Comparison of ENCODE assay signal across 8 cellular contexts in genomic region chr7:101245147-101245668, GRCh38. TPM values are rescaled to one million over a fixed set of nuclear protein-coding genes. Genes with fewer than 3 reads are reported as not detected.
DNase-seq lines count a peak whose midpoint lies in the region; ATAC-seq lines count a peak whose summit lies in the region.

No MANE protein-coding gene starts in this region.

- H3K36me3 Mint-ChIP-seq in central memory CD8-positive, alpha-beta T cell (ENCODE audit: insufficient read depth) = peaks cover 24% of the 10 kb centered on the region
- H3K36me3 Mint-ChIP-seq in naive thymus-derived CD4-positive, alpha-beta T cell = peaks cover 0 to 10% (median 4%) of the 10 kb centered on the region in 5 donors

- peaks cover 31% of the 10 kb centered on the region for H3K4me1 Mint-ChIP-seq in central memory CD8-positive, alpha-beta T cell
- H3K4me1 Mint-ChIP-seq in naive thymus-derived CD4-positive, alpha-beta T cell = peaks cover 21 to 49% (median 39%) of the 10 kb centered on the region in 7 donors

- CTCF ChIA-PET in naive thymus-derived CD4-positive, alpha-beta T cell (lab: Charles Lee) = interaction anchor here (0.9 to 2.5 kb wide), 6 partner anchors 9 to 395 kb away, joined by 3 to 30 read pairs (median 4); partner anchors contain the start of genes PLOD3 and ZNHIT1

- H4K20me1 ChIP-seq in BLaER1 treated with 17β-estradiol and CSF1 and Interleukin-3, amounts not matched to agents 10 nM and 100 nM = peaks cover 11 to 65% (median 38%) of the 10 kb centered on the region in 11 experiments; a peak in 17 of 22 replicates

- peak overlapping the region; percentile 83 to 94 (median 89) for H3K9ac ChIP-seq in BLaER1 treated with 17β-estradiol and CSF1 and Interleukin-3, amounts not matched to agents 10 nM and 100 nM

- H3K4me2 ChIP-seq in BLaER1 treated with 17β-estradiol and CSF1 and Interleukin-3, amounts not matched to agents 10 nM and 100 nM = peak overlapping the region; percentile 77 to 96 (median 92)

- DNase-seq in Jurkat, Clone E6-1 (ENCODE audit: low read depth, low spot score) = no peak
- DNase-seq in central memory CD8-positive, alpha-beta T cell (ENCODE audit: low spot score in 2 of 2) = no peak
- no peak for DNase-seq in naive thymus-derived CD4-positive, alpha-beta T cell
- DNase-seq in glomerular visceral epithelial cell (ENCODE audit: extremely low spot score) = no peak
- DNase-seq in NCI-H2227 (lab: John Stamatoyannopoulos, UW; ENCODE audit: unreplicated experiment) = no peak
- no peak for DNase-seq in DMS114 treated with DMSO at 0.1 percent for 48 hours (lab: John Stamatoyannopoulos, UW; ENCODE audit: unreplicated experiment)

- no peaks in the 10 kb centered on the region for H3K9me3 ChIP-seq in BLaER1 treated with 17β-estradiol and CSF1 and Interleukin-3, amounts not matched to agents 10 nM and 100 nM (replicated peaks in 1 of 11)
- no peaks in the 10 kb centered on the region for H3K9me3 ChIP-seq in naive thymus-derived CD4-positive, alpha-beta T cell (ENCODE audit: control insufficient read depth in 2 of 3, low read length in 3 of 3)

- peaks cover 38 to 79% (median 65%) of the 10 kb centered on the region in 11 experiments for H3K36me3 ChIP-seq in BLaER1 treated with 17β-estradiol and CSF1 and Interleukin-3, amounts not matched to agents 10 nM and 100 nM
- peaks cover 0 to 19% (median 5%) of the 10 kb centered on the region in 3 experiments for H3K36me3 ChIP-seq in naive thymus-derived CD4-positive, alpha-beta T cell (ENCODE audit: control insufficient read depth in 2 of 3, insufficient read depth in 3 of 3, low read length in 3 of 3)

- peaks cover 52 to 64% (median 61%) of the 10 kb centered on the region in 10 experiments for H3K4me1 ChIP-seq in BLaER1 treated with 17β-estradiol and CSF1 and Interleukin-3, amounts not matched to agents 10 nM and 100 nM
- H3K4me1 ChIP-seq in naive thymus-derived CD4-positive, alpha-beta T cell (ENCODE audit: control insufficient read depth in 2 of 2, insufficient read depth in 2 of 2, low read length in 2 of 2) = peaks cover 16 to 17% of the 10 kb centered on the region in 2 donors

- H3K9me3 Mint-ChIP-seq in central memory CD8-positive, alpha-beta T cell = no peaks in the 10 kb centered on the region
- H3K9me3 Mint-ChIP-seq in naive thymus-derived CD4-positive, alpha-beta T cell = no peaks in the 10 kb centered on the region

- peak overlapping the region; percentile 90 for H3K27ac Mint-ChIP-seq in central memory CD8-positive, alpha-beta T cell (ENCODE audit: low read depth)
- H3K27ac Mint-ChIP-seq in naive thymus-derived CD4-positive, alpha-beta T cell = peak overlapping the region; percentile 93 to 100 (median 97)

- peak overlapping the region; percentile 82 to 93 (median 88); a peak in 21 of 22 replicates for H3K27ac ChIP-seq in BLaER1 treated with 17β-estradiol and CSF1 and Interleukin-3, amounts not matched to agents 10 nM and 100 nM
- peak overlapping the region; percentile 93 for H3K27ac ChIP-seq in naive thymus-derived CD4-positive, alpha-beta T cell (ENCODE audit: low read depth, low read length)

- H3K27me3 Mint-ChIP-seq in central memory CD8-positive, alpha-beta T cell = no peaks in the 10 kb centered on the region
- no peaks in the 10 kb centered on the region for H3K27me3 Mint-ChIP-seq in naive thymus-derived CD4-positive, alpha-beta T cell

- no peaks in the 10 kb centered on the region for H3K27me3 ChIP-seq in BLaER1 treated with 17β-estradiol and CSF1 and Interleukin-3, amounts not matched to agents 10 nM and 100 nM
- H3K27me3 ChIP-seq in naive thymus-derived CD4-positive, alpha-beta T cell (ENCODE audit: control insufficient read depth in 2 of 2, insufficient read depth in 2 of 2, low read length in 2 of 2) = no peaks in the 10 kb centered on the region

- ATAC-seq in central memory CD8-positive, alpha-beta T cell (replicated peaks; ENCODE audit: extremely low read depth, poor library complexity, severe bottlenecking) = no peak
- no peak for ATAC-seq in naive thymus-derived CD4-positive, alpha-beta T cell
- ATAC-seq in GM18907 (IDR thresholded peaks at IDR 0.05; ENCODE audit: unreplicated experiment) = no peak

- H3K4me3 ChIP-seq in BLaER1 treated with 17β-estradiol and CSF1 and Interleukin-3, amounts not matched to agents 10 nM and 100 nM = peak overlapping the region; percentile 71 to 81 (median 78)
- peak overlapping the region; percentile 99 for H3K4me3 ChIP-seq in Jurkat, Clone E6-1 (ENCODE audit: low read length)
- H3K4me3 ChIP-seq in naive thymus-derived CD4-positive, alpha-beta T cell (ENCODE audit: low read length) = peak overlapping the region; percentile 100

- peak overlapping the region; percentile 89 for H3K4me3 Mint-ChIP-seq in central memory CD8-positive, alpha-beta T cell
- H3K4me3 Mint-ChIP-seq in naive thymus-derived CD4-positive, alpha-beta T cell = peak overlapping the region; percentile 88 to 100 (median 98)

- POLR2A ChIA-PET in naive thymus-derived CD4-positive, alpha-beta T cell (lab: Charles Lee) = interaction anchor here (0.6 to 4.5 kb wide), 6 partner anchors 8 to 1772 kb away, joined by 3 to 61 read pairs (median 6); partner anchors contain the start of genes PLOD3 and ZNHIT1

- intact Hi-C loops in naive thymus-derived CD4-positive, alpha-beta T cell (cut with micrococcal nuclease) = loop anchor here (2.0 to 10.0 kb wide), 6 partner anchors 38 to 1830 kb away; partner anchors contain the start of genes ARMC10 (in 1 of the 2), FBXL13 (in 1 of the 2), GNB2 (in 1 of the 2) and MEPCE (in 1 of the 2)

RNA-seq across cellular contexts. Expression of gene FIS1, which starts 0.3 kb away (rescaled TPM):
- 125 TPM for polyA plus RNA-seq in Jurkat, Clone E6-1 (2012; ENCODE audit: insufficient read depth, insufficient read length)
- total RNA-seq in naive thymus-derived CD4-positive, alpha-beta T cell = 100 to 1,000 TPM in 4 of 5 experiments, 10 to 100 TPM in 1; 79.8 to 121 (median 107) TPM
- polyA plus RNA-seq in naive thymus-derived CD4-positive, alpha-beta T cell = 100 to 1,000 TPM; 234 to 253 TPM

RNA-seq across cellular contexts. Expression of gene CLDN15, which starts 7.6 kb away (rescaled TPM):
- 18.9 TPM for polyA plus RNA-seq in Jurkat, Clone E6-1 (2012; ENCODE audit: insufficient read depth, insufficient read length)
- total RNA-seq in naive thymus-derived CD4-positive, alpha-beta T cell = 10 to 100 TPM; 22.9 to 58.6 (median 27.4) TPM
- 1 to 10 TPM in 1 of 2 donors, under 1 TPM in 1; 0.51 to 3.3 TPM for polyA plus RNA-seq in naive thymus-derived CD4-positive, alpha-beta T cell

RNA-seq across cellular contexts. Expression of gene ZNHIT1, which starts 27.2 kb away (rescaled TPM):
- polyA plus RNA-seq in Jurkat, Clone E6-1 (2012; ENCODE audit: insufficient read depth, insufficient read length) = 83.0 TPM
- 10 to 100 TPM; 32.1 to 72.1 (median 37.6) TPM for total RNA-seq in naive thymus-derived CD4-positive, alpha-beta T cell
- polyA plus RNA-seq in naive thymus-derived CD4-positive, alpha-beta T cell = 10 to 100 TPM; 39.9 to 57.3 TPM

RNA-seq across cellular contexts. Expression of gene PLOD3, which starts 27.8 kb away (rescaled TPM):
- polyA plus RNA-seq in Jurkat, Clone E6-1 (2012; ENCODE audit: insufficient read depth, insufficient read length) = 14.3 TPM
- total RNA-seq in naive thymus-derived CD4-positive, alpha-beta T cell = 10 to 100 TPM; 18.5 to 88.4 (median 44.2) TPM
- polyA plus RNA-seq in naive thymus-derived CD4-positive, alpha-beta T cell = 10 to 100 TPM; 15.7 to 25.4 TPM

RNA-seq across cellular contexts. Expression of gene MOGAT3, which starts 44.4 kb away (rescaled TPM):
- not detected for polyA plus RNA-seq in Jurkat, Clone E6-1 (2012; ENCODE audit: insufficient read depth, insufficient read length)
- total RNA-seq in naive thymus-derived CD4-positive, alpha-beta T cell = not detected
- polyA plus RNA-seq in naive thymus-derived CD4-positive, alpha-beta T cell = not detected
